8 cellular contexts compared by ENCODE assay signal in genomic region chr18:24600076-24600654, GRCh38.
A peak's percentile ranks its signal among the peaks of the same experiment; 100 is the strongest.
DNase-seq lines count a peak whose midpoint lies in the region; ATAC-seq and TF ChIP-seq lines count a peak whose summit lies in the region.

No MANE protein-coding gene starts in this region.

- no peaks in the 10 kb centered on the region for H3K36me3 Mint-ChIP-seq in GM23338 (ENCODE audit: low read depth)

- H3K4me2 ChIP-seq in GM23338: no peak overlapping the region

- H3K27me3 ChIP-seq in GM23338 (ENCODE audit: insufficient read depth) (no peaks in the 10 kb centered on the region), breast epithelium (no peaks in the 10 kb centered on the region), liver (ENCODE audit: control insufficient read depth in 4 of 4, insufficient read depth in 4 of 4, low read length in 3 of 4) (peaks cover 0 to 5% (median 2%) of the 10 kb centered on the region in 4 donors)

- WGBS in liver: 24% methylated on average over 6 of the region's 6 CpGs

- H3K79me2 ChIP-seq in GM23338 (replicated peaks; ENCODE audit: insufficient read depth): no peaks in the 10 kb centered on the region

- H3K27me3 Mint-ChIP-seq in GM23338 (ENCODE audit: insufficient read depth, low read depth, poor library complexity): no peaks in the 10 kb centered on the region

- H3K27ac Mint-ChIP-seq in GM23338: no peak overlapping the region

- no peak for TF ChIP-seq POLR2A in breast epithelium (IDR thresholded peaks at IDR 0.05)

- H3K4me3 ChIP-seq in GM23338: no peak overlapping the region
- no peak overlapping the region for H3K4me3 ChIP-seq in breast epithelium
- H3K4me3 ChIP-seq in liver (ENCODE audit: low read depth in 1 of 3, low read length in 3 of 3): no peak overlapping the region

- H3K4me1 Mint-ChIP-seq in GM23338: peaks cover 21% of the 10 kb centered on the region

- H2AFZ ChIP-seq in GM23338: no peak overlapping the region

- no peak overlapping the region for H3K9ac ChIP-seq in liver (ENCODE audit: low read depth in 1 of 2, low read length in 2 of 2)

- ATAC-seq in GM23338 (peak; percentile 58), GM19463 (IDR thresholded peaks at IDR 0.05; ENCODE audit: unreplicated experiment) (no peak)

- TF ChIP-seq CTCF in GM23338 (conservative IDR thresholded peaks at IDR 0.05; ENCODE audit: low read depth in 2 of 2) (peak; percentile 67 to 83), breast epithelium (IDR thresholded peaks at IDR 0.05) (peak in 2 of 3 donors; percentile 41 to 50), liver (IDR thresholded peaks at IDR 0.05; ENCODE audit: low read depth, low read length, missing input control) (peak; percentile 43)

- no peaks in the 10 kb centered on the region for H4K20me1 ChIP-seq in GM23338 (replicated peaks; ENCODE audit: insufficient read depth)

- no peaks in the 10 kb centered on the region for H3K9me3 Mint-ChIP-seq in GM23338

- DNase-seq in CD1c-positive myeloid dendritic cell (ENCODE audit: extremely low spot score) (peak; percentile 40), GM23338 (ENCODE audit: low spot score) (peak; percentile 84), NCI-H345 treated with DMSO at 0.1 percent for 48 hours (lab: John Stamatoyannopoulos, UW; ENCODE audit: unreplicated experiment) (peak; percentile 77), breast epithelium (ENCODE audit: low spot score in 2 of 2) (no peak), NCI-H2029 (lab: John Stamatoyannopoulos, UW) (no peak)
- no peak for DNase-seq in stimulated activated CD8-positive, alpha-beta memory T cell treated with anti-CD3 and anti-CD28 coated beads, Interleukin-4, amount 100 ng/mL, for 48 hours

- TF ChIP-seq RAD21 in liver (IDR thresholded peaks at IDR 0.05): peak; percentile 66 to 71

- intact Hi-C loops in breast epithelium (cut with DNase I; ENCODE audit: low total_unique reads): no loop called here

- H3F3A ChIP-seq in GM23338 (replicated peaks; ENCODE audit: low read depth): no peaks in the 10 kb centered on the region

- H3K9me2 ChIP-seq in GM23338 (ENCODE audit: insufficient read depth): no peaks in the 10 kb centered on the region

- H3K4me1 ChIP-seq in GM23338 (ENCODE audit: insufficient read depth): peaks cover 17% of the 10 kb centered on the region
- peaks cover 0 to 7% of the 10 kb centered on the region in 2 donors for H3K4me1 ChIP-seq in breast epithelium
- H3K4me1 ChIP-seq in liver (ENCODE audit: control insufficient read depth in 4 of 4, insufficient read depth in 4 of 4, low read length in 3 of 4): no peaks in the 10 kb centered on the region

- H3K9me3 ChIP-seq in breast epithelium (no peaks in the 10 kb centered on the region), liver (ENCODE audit: control insufficient read depth in 4 of 4, low read length in 3 of 4) (no peaks in the 10 kb centered on the region)

- H3K36me3 ChIP-seq in GM23338 (ENCODE audit: insufficient read depth) (no peaks in the 10 kb centered on the region), breast epithelium (no peaks in the 10 kb centered on the region), liver (ENCODE audit: control insufficient read depth in 4 of 4, insufficient read depth in 3 of 4, low read depth in 1 of 4, low read length in 3 of 4) (no peaks in the 10 kb centered on the region)

- H3K27ac ChIP-seq in GM23338 (ENCODE audit: low read depth) (no peak overlapping the region), breast epithelium (no peak overlapping the region), liver (ENCODE audit: low read depth in 1 of 2, low read length in 2 of 2) (no peak overlapping the region)

- no peak overlapping the region for H3K4me3 Mint-ChIP-seq in GM23338

TF ChIP-seq in GM23338, 12 proteins besides CTCF, POLR2A, EP300 and RAD21 (continues in another document):
- TF ChIP-seq ZNF331 (CRISPR knock-in tag; IDR thresholded peaks at IDR 0.05; ENCODE audit: low read depth) (no peak), REST (IDR thresholded peaks at IDR 0.05; ENCODE audit: unreplicated experiment) (no peak), ZNF114 (CRISPR knock-in tag; IDR thresholded peaks at IDR 0.05) (no peak), POLR2AphosphoS5 (IDR thresholded peaks at IDR 0.05; ENCODE audit: low read depth) (no peak), JUNB (IDR thresholded peaks at IDR 0.05; ENCODE audit: unreplicated experiment) (no peak)

TF ChIP-seq in liver, 16 proteins besides CTCF, POLR2A, EP300 and RAD21:
- TF ChIP-seq GABPA (IDR thresholded peaks at IDR 0.05 in 1 of 2, conservative IDR thresholded peaks at IDR 0.05 in 1 of 2) (no peak), EGR1 (IDR thresholded peaks at IDR 0.05; ENCODE audit: low read depth in 2 of 2) (no peak), REST (IDR thresholded peaks at IDR 0.05) (no peak), RXRA (IDR thresholded peaks at IDR 0.05) (no peak), NR2F2 (IDR thresholded peaks at IDR 0.05) (no peak), ZBTB33 (IDR thresholded peaks at IDR 0.05) (no peak), FOXA1 (IDR thresholded peaks at IDR 0.05) (no peak), JUND (IDR thresholded peaks at IDR 0.05) (no peak), ATF3 (IDR thresholded peaks at IDR 0.05) (no peak), HNF4A (conservative IDR thresholded peaks at IDR 0.05) (no peak), FOXA2 (IDR thresholded peaks at IDR 0.05) (no peak), TAF1 (conservative IDR thresholded peaks at IDR 0.05) (no peak), HNF4G (IDR thresholded peaks at IDR 0.05) (no peak), MAX (IDR thresholded peaks at IDR 0.05) (no peak), YY1 (IDR thresholded peaks at IDR 0.05) (no peak), SP1 (IDR thresholded peaks at IDR 0.05) (no peak)

Comparison
In these comparisons a context has a peak if more than half of its experiments do, and no peak if none do; other contexts are left out.
1. DNase-seq: peak in CD1c-positive myeloid dendritic cell (single experiment), GM23338 (single experiment) and NCI-H345 treated with DMSO at 0.1 percent for 48 hours (single experiment); none in breast epithelium (0 of 2), stimulated activated CD8-positive, alpha-beta memory T cell treated with anti-CD3 and anti-CD28 coated beads, Interleukin-4, amount 100 ng/mL, for 48 hours (single experiment) and NCI-H2029 (single experiment).
2. Peak in every context shown above with its lines, with median percentiles within 50 percentile points of each other: CTCF ChIP-seq.